ENCODE assay signal across 9 cellular contexts in the genomic region with DNA sequence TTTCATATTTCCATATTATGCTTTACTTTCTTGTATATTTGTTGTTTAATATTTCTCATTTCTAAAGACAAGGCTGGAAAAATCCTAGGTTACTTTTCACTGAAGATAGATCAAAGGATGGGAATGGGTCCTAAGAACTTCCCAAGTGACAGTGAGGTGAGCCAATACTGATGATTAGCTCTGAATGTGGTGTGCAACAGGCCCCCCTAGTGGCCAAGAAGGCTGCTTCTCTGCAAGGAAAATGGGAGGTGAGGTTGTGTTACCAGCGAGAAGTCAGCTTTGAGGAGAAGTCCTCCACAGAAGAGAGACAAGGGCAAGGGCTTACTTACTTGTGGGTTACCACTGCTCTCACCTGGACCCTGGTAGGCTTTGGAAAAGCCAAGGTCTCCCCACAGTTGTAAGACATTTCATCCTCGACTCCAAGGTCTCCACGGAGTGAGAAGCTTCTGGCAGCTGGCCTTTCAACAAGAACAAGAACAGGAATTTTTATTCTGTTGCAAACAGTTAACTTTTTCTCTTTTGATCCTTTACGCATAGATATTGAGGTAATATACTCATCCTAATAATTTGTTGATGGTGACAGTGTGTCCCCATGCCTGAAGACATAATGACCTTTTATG.
DNase-seq lines count a peak whose midpoint lies in the region; ATAC-seq and TF ChIP-seq lines count a peak whose summit lies in the region.
"Had no signal": no experiment of that assay in that cellular context is flagged by ENCODE, and none has a peak within 500 bp of the region (broad histone marks: within the 10 kb centered on the region; RNA-seq: fewer than 3 reads in every experiment).

No MANE protein-coding gene starts in this region.

- H3K14ac ChIP-seq in H9 (ENCODE audit: insufficient read depth, low read length), result no peak overlapping the region

- no peak overlapping the region for H4K5ac ChIP-seq in H9 (ENCODE audit: insufficient read length, low read depth, low read length)

- no peaks in the 10 kb centered on the region for H3K79me1 ChIP-seq in H9 (ENCODE audit: insufficient read depth, low read depth, low read length, poor library complexity, severe bottlenecking)

- H4K91ac ChIP-seq in H9 (ENCODE audit: insufficient read length, low read depth, low read length), result no peak overlapping the region

- no peaks in the 10 kb centered on the region for H3K9me3 Mint-ChIP-seq in H9
- H3K9me3 Mint-ChIP-seq in activated CD4-positive, alpha-beta memory T cell treated with anti-CD3 and anti-CD28 coated beads, Interleukin-2, amount 10 ng/mL, durations not matched to agents 7 days and 5 days, result no peaks in the 10 kb centered on the region
- H3K9me3 Mint-ChIP-seq: stimulated activated naive CD8-positive, alpha-beta T cell treated with anti-CD3 and anti-CD28 coated beads, Interleukin-15, Interleukin-2, amounts not matched to agents 100 ng/mL and 50 ng/mL, for 24 hours had no signal

- intact Hi-C loops in head of caudate nucleus (cut with DNase I), result loop anchor here (5.0 kb wide), 1 partner anchor 136 kb away; no protein-coding TSS in a partner anchor
- intact Hi-C loops in psoas muscle (cut with DNase I), result loop anchor here (2.0 to 5.0 kb wide), 2 partner anchors 114 to 143 kb away; no protein-coding TSS in a partner anchor

- TF ChIP-seq CTCF in H9 (conservative IDR thresholded peaks at IDR 0.05) (peak; percentile 83), psoas muscle (IDR thresholded peaks at IDR 0.05) (peak; percentile 64)

- H3K4ac ChIP-seq in H9 (ENCODE audit: low read depth, low read length), result no peak overlapping the region

- H3K79me2 ChIP-seq in H9 (ENCODE audit: insufficient read depth, low read length), result no peaks in the 10 kb centered on the region

- no peaks in the 10 kb centered on the region for H4K20me1 ChIP-seq in H9 (ENCODE audit: control insufficient read depth, insufficient read depth, insufficient read length)

- no peak overlapping the region for H2BK120ac ChIP-seq in H9 (ENCODE audit: low read depth, low read length, poor library complexity, severe bottlenecking)

- H3K23me2 ChIP-seq in H9 (ENCODE audit: insufficient read length, low read depth, low read length, poor library complexity, severe bottlenecking), result no peaks in the 10 kb centered on the region

- H2BK15ac ChIP-seq in H9 (ENCODE audit: low read depth, low read length), result no peak overlapping the region

- POLR2A ChIA-PET in activated CD4-positive, alpha-beta memory T cell treated with anti-CD3 and anti-CD28 coated beads, Interleukin-2, amount 10 ng/mL, durations not matched to agents 7 days and 5 days (lab: Charles Lee), result interaction anchor here (1.3 kb wide), 1 partner anchor 489 kb away, joined by 3 read pairs; no protein-coding TSS in a partner anchor

- H3K27ac ChIP-seq in H9 (ENCODE audit: insufficient read length, low read depth, low read length) (no peak overlapping the region), psoas muscle (no peak overlapping the region)

- no peak overlapping the region for H2BK5ac ChIP-seq in H9 (ENCODE audit: insufficient read length, low read length)

- peaks cover 55 to 58% of the 10 kb centered on the region in 2 experiments for H3K4me1 Mint-ChIP-seq in H9
- H3K4me1 Mint-ChIP-seq in activated CD4-positive, alpha-beta memory T cell treated with anti-CD3 and anti-CD28 coated beads, Interleukin-2, amount 10 ng/mL, durations not matched to agents 7 days and 5 days, result peaks cover 3% of the 10 kb centered on the region

- H2BK20ac ChIP-seq in H9 (ENCODE audit: low read depth, low read length, poor library complexity, severe bottlenecking), result no peak overlapping the region

- DNase-seq in activated CD4-positive, alpha-beta T cell treated with anti-CD3 and anti-CD28 coated beads for 48 hours, result peak; percentile 40
- DNase-seq in activated CD4-positive, alpha-beta T cell treated with anti-CD3 and anti-CD28 coated beads for 4 hours, result no peak
- DNase-seq in H9 (peak; percentile 70), NCI-H146 (lab: John Stamatoyannopoulos, UW) (peak; percentile 62), head of caudate nucleus (peak in 41 of 42 donors; percentile 12 to 79 (median 54)), psoas muscle (peak; percentile 54 to 68)
- DNase-seq in activated CD4-positive, alpha-beta memory T cell treated with anti-CD3 and anti-CD28 coated beads, Interleukin-2, amount 10 ng/mL, durations not matched to agents 7 days and 5 days, result peak; percentile 26

- H3K4me3 Mint-ChIP-seq in H9, result no peak overlapping the region
- H3K4me3 Mint-ChIP-seq in activated CD4-positive, alpha-beta memory T cell treated with anti-CD3 and anti-CD28 coated beads, Interleukin-2, amount 10 ng/mL, durations not matched to agents 7 days and 5 days, result no peak overlapping the region
- H3K4me3 Mint-ChIP-seq: stimulated activated naive CD8-positive, alpha-beta T cell treated with anti-CD3 and anti-CD28 coated beads, Interleukin-15, Interleukin-2, amounts not matched to agents 100 ng/mL and 50 ng/mL, for 24 hours had no signal

- H3K4me3 ChIP-seq in psoas muscle, result no peak overlapping the region

- no peak overlapping the region for H3K23ac ChIP-seq in H9 (ENCODE audit: insufficient read length, low read depth, low read length)

- peak overlapping the region in 1 of 3 experiments; percentile 59; a peak in 3 of 7 replicates for H3K27ac Mint-ChIP-seq in H9
- no peak overlapping the region for H3K27ac Mint-ChIP-seq in activated CD4-positive, alpha-beta memory T cell treated with anti-CD3 and anti-CD28 coated beads, Interleukin-2, amount 10 ng/mL, durations not matched to agents 7 days and 5 days
- H3K27ac Mint-ChIP-seq: stimulated activated naive CD8-positive, alpha-beta T cell treated with anti-CD3 and anti-CD28 coated beads, Interleukin-15, Interleukin-2, amounts not matched to agents 100 ng/mL and 50 ng/mL, for 24 hours had no signal

- no peak overlapping the region for H3K56ac ChIP-seq in H9 (ENCODE audit: insufficient read length, low read depth, low read length)

- no peak overlapping the region for H2BK12ac ChIP-seq in H9 (ENCODE audit: insufficient read length, low read depth, low read length)

- H3K36me3 ChIP-seq in psoas muscle (ENCODE audit: insufficient read depth in 1 of 2, low read depth in 1 of 2), result no peaks in the 10 kb centered on the region

- peak in 3 of 4 donors; percentile 57 to 70 (median 63) for ATAC-seq in psoas muscle
- ATAC-seq in HG02571 (IDR thresholded peaks at IDR 0.05; ENCODE audit: unreplicated experiment), result no peak

- H2AFZ ChIP-seq in H9 (ENCODE audit: low read length), result no peak overlapping the region

- H2AK5ac ChIP-seq in H9 (ENCODE audit: insufficient read length, low read length), result no peak overlapping the region

- no peak overlapping the region for H4K8ac ChIP-seq in H9 (replicated peaks; ENCODE audit: insufficient read length, low read depth, low read length)

- no peaks in the 10 kb centered on the region for H3K27me3 Mint-ChIP-seq in H9 (ENCODE audit: low read depth)
- H3K27me3 Mint-ChIP-seq in activated CD4-positive, alpha-beta memory T cell treated with anti-CD3 and anti-CD28 coated beads, Interleukin-2, amount 10 ng/mL, durations not matched to agents 7 days and 5 days, result peaks cover 9% of the 10 kb centered on the region

- CTCF ChIA-PET in activated CD4-positive, alpha-beta memory T cell treated with anti-CD3 and anti-CD28 coated beads, Interleukin-2, amount 10 ng/mL, durations not matched to agents 7 days and 5 days (lab: Charles Lee), result interaction anchor here (0.7 to 5.7 kb wide), 12 partner anchors 9 to 691 kb away, joined by 3 to 85 read pairs (median 4); no protein-coding TSS in a partner anchor

- no CpG with 5 or more reads among the region's 4 CpGs for WGBS in H9 (ENCODE audit: extremely low coverage, insufficient read length, low lambda C conversion rate)
- WGBS in psoas muscle, 3 donors, result 88 to 89% (median 89%) methylated on average over 4 of the region's 4 CpGs

- peaks cover 5 to 10% (median 7%) of the 10 kb centered on the region in 3 experiments; a peak in 5 of 7 replicates for H3K36me3 Mint-ChIP-seq in H9 (ENCODE audit: insufficient read depth in 1 of 3, low read depth in 3 of 3)
- H3K36me3 Mint-ChIP-seq in activated CD4-positive, alpha-beta memory T cell treated with anti-CD3 and anti-CD28 coated beads, Interleukin-2, amount 10 ng/mL, durations not matched to agents 7 days and 5 days (ENCODE audit: low read depth), result no peaks in the 10 kb centered on the region

- no peak overlapping the region for H3T11ph ChIP-seq in H9 (ENCODE audit: low read length)

- H3K27me3 ChIP-seq in H9 (ENCODE audit: insufficient read depth, low read length) (no peaks in the 10 kb centered on the region), psoas muscle (ENCODE audit: insufficient read depth in 3 of 3, low read length in 2 of 3) (no peaks in the 10 kb centered on the region)

- H3K4me1 ChIP-seq in H9 (ENCODE audit: insufficient read depth, low read length) (peaks cover 14% of the 10 kb centered on the region), psoas muscle (peaks cover 5% of the 10 kb centered on the region)

- H3K4me2 ChIP-seq in H9 (ENCODE audit: insufficient read depth, insufficient read length, low read length), result no peak overlapping the region

- no peak overlapping the region for H3K9ac ChIP-seq in H9 (ENCODE audit: extremely low read depth, insufficient read length, low read length)

- H3K18ac ChIP-seq in H9 (ENCODE audit: insufficient read length, low read depth, low read length), result no peak overlapping the region

- H3K9me3 ChIP-seq in H9 (ENCODE audit: control insufficient read depth, low read depth, low read length) (no peaks in the 10 kb centered on the region), psoas muscle (no peaks in the 10 kb centered on the region)

Comparison
In these comparisons a context has a peak if more than half of its experiments do, and no peak if none do; other contexts are left out.
1. DNase-seq: peak in activated CD4-positive, alpha-beta T cell treated with anti-CD3 and anti-CD28 coated beads for 48 hours (single experiment), H9 (single experiment), NCI-H146 (single experiment), activated CD4-positive, alpha-beta memory T cell treated with anti-CD3 and anti-CD28 coated beads, Interleukin-2, amount 10 ng/mL, durations not matched to agents 7 days and 5 days (single experiment), head of caudate nucleus (41 of 42) and psoas muscle (2 of 2); none in activated CD4-positive, alpha-beta T cell treated with anti-CD3 and anti-CD28 coated beads for 4 hours (0 of 2).